Comparison of ENCODE assay signal across 34 cellular contexts in genomic region chr1:52667290-52667689, GRCh38. TPM values are rescaled to one million over a fixed set of nuclear protein-coding genes. Genes with fewer than 3 reads are reported as not detected.
"Had no signal": no experiment of that assay in that cellular context is flagged by ENCODE, and none has a peak within 500 bp of the region (broad histone marks: within the 10 kb centered on the region; RNA-seq: fewer than 3 reads in every experiment).

No MANE protein-coding gene starts in this region.

- H3K4me1 Mint-ChIP-seq: activated CD4-positive, alpha-beta memory T cell treated with anti-CD3 and anti-CD28 coated beads, Interleukin-2, amount 10 ng/mL, durations not matched to agents 7 days and 5 days; activated CD4-positive, alpha-beta T cell treated with anti-CD3 and anti-CD28 coated beads for 36 hours; activated CD4-positive, alpha-beta T cell treated with anti-CD3 and anti-CD28 coated beads, Interleukin-2, amount 10 ng/mL, durations not matched to agents 24 days and 14 days had no signal

- H3K4me3 ChIP-seq: cardiac muscle cell, colonic mucosa, esophagus squamous epithelium, gastroesophageal sphincter had no signal

- H3K4me1 ChIP-seq: colonic mucosa, gastroesophageal sphincter had no signal

- H3K9me3 ChIP-seq: colonic mucosa, esophagus squamous epithelium, gastroesophageal sphincter had no signal

- H3K4me3 Mint-ChIP-seq: activated CD4-positive, alpha-beta memory T cell treated with anti-CD3 and anti-CD28 coated beads, Interleukin-2, amount 10 ng/mL, durations not matched to agents 7 days and 5 days; activated CD4-positive, alpha-beta T cell treated with anti-CD3 and anti-CD28 coated beads for 36 hours; activated CD4-positive, alpha-beta T cell treated with anti-CD3 and anti-CD28 coated beads, Interleukin-2, amount 10 ng/mL, durations not matched to agents 24 days and 14 days; activated naive CD8-positive, alpha-beta T cell; activated T-cell treated with anti-CD3 and anti-CD28 coated beads, Interleukin-2, amount 50 U/mL, for 24 hours; activated T-cell treated with anti-CD3 and anti-CD28 coated beads, Interleukin-2, amount 50 U/mL, for 72 hours had no signal

- H3K36me3 ChIP-seq: brain microvascular endothelial cell, cardiac muscle cell, colonic mucosa, esophagus squamous epithelium, gastroesophageal sphincter had no signal

- H3K27ac Mint-ChIP-seq: activated CD4-positive, alpha-beta memory T cell treated with anti-CD3 and anti-CD28 coated beads, Interleukin-2, amount 10 ng/mL, durations not matched to agents 7 days and 5 days; activated CD4-positive, alpha-beta T cell treated with anti-CD3 and anti-CD28 coated beads for 36 hours; activated CD4-positive, alpha-beta T cell treated with anti-CD3 and anti-CD28 coated beads, Interleukin-2, amount 10 ng/mL, durations not matched to agents 24 days and 14 days; activated naive CD8-positive, alpha-beta T cell; activated T-cell treated with anti-CD3 and anti-CD28 coated beads, Interleukin-2, amount 50 U/mL, for 24 hours; activated T-cell treated with anti-CD3 and anti-CD28 coated beads, Interleukin-2, amount 50 U/mL, for 72 hours had no signal

- H3K27me3 Mint-ChIP-seq: activated CD4-positive, alpha-beta memory T cell treated with anti-CD3 and anti-CD28 coated beads, Interleukin-2, amount 10 ng/mL, durations not matched to agents 7 days and 5 days; activated CD4-positive, alpha-beta T cell treated with anti-CD3 and anti-CD28 coated beads for 36 hours; activated CD4-positive, alpha-beta T cell treated with anti-CD3 and anti-CD28 coated beads, Interleukin-2, amount 10 ng/mL, durations not matched to agents 24 days and 14 days; activated naive CD8-positive, alpha-beta T cell; activated T-cell treated with anti-CD3 and anti-CD28 coated beads, Interleukin-2, amount 50 U/mL, for 24 hours had no signal

- H3K9me3 Mint-ChIP-seq: activated CD4-positive, alpha-beta memory T cell treated with anti-CD3 and anti-CD28 coated beads, Interleukin-2, amount 10 ng/mL, durations not matched to agents 7 days and 5 days; activated CD4-positive, alpha-beta T cell treated with anti-CD3 and anti-CD28 coated beads, Interleukin-2, amount 10 ng/mL, durations not matched to agents 24 days and 14 days; activated T-cell treated with anti-CD3 and anti-CD28 coated beads, Interleukin-2, amount 50 U/mL, for 24 hours; activated T-cell treated with anti-CD3 and anti-CD28 coated beads, Interleukin-2, amount 50 U/mL, for 72 hours had no signal

- DNase-seq: activated CD4-positive, alpha-beta memory T cell treated with anti-CD3 and anti-CD28 coated beads, Interleukin-2, amount 10 ng/mL, durations not matched to agents 7 days and 5 days; activated CD4-positive, alpha-beta T cell treated with anti-CD3 and anti-CD28 coated beads for 36 hours; activated CD4-positive, alpha-beta T cell treated with anti-CD3 and anti-CD28 coated beads, Interleukin-2, amount 10 ng/mL, durations not matched to agents 24 days and 14 days; activated CD4-positive, alpha-beta T cell treated with anti-CD3 and anti-CD28 coated beads, Interleukin-2, amount 50 U/mL, for 4 hours; activated CD4-positive, CD25-positive, alpha-beta regulatory T cell; activated CD4-positive, CD25-positive, alpha-beta regulatory T cell treated with anti-CD3 and anti-CD28 coated beads, Interleukin-2, amount 50 U/mL, for 72 hours; activated CD8-positive, alpha-beta memory T cell treated with anti-CD3 and anti-CD28 coated beads, Interleukin-2, amount 50 U/mL, for 48 hours; activated gamma-delta T cell treated with Interleukin-2 at 50 U/mL for 16 hours; activated naive CD4-positive, alpha-beta T cell treated with anti-CD3 and anti-CD28 coated beads, Interleukin-2, amount 50 U/mL, for 16 hours; activated naive CD4-positive, alpha-beta T cell treated with Interleukin-2 at 50 U/mL for 16 hours; activated T-cell treated with anti-CD3 and anti-CD28 coated beads for 4 hours; activated T-cell treated with anti-CD3 and anti-CD28 coated beads, Interleukin-2, amount 50 U/mL, for 24 hours; activated T-cell treated with anti-CD3 and anti-CD28 coated beads, Interleukin-2, amount 50 U/mL, for 72 hours; amniotic stem cell; anterior cingulate cortex; brain microvascular endothelial cell; central memory CD4-positive, alpha-beta T cell; cerebellar nuclear complex; colonic mucosa; effector CD8-positive, alpha-beta T cell; esophagus squamous epithelium; foreskin melanocyte; T-helper 2 cell had no signal

- FAIRE-seq: astrocyte, endometrium, endothelial cell of umbilical vein had no signal

- H3K27ac ChIP-seq: brain microvascular endothelial cell, cardiac muscle cell, colonic mucosa, epithelial cell of prostate, esophagus squamous epithelium, gastroesophageal sphincter had no signal

- H3K27me3 ChIP-seq: brain microvascular endothelial cell, cardiac muscle cell, colonic mucosa had no signal

RNA-seq across cellular contexts. Expression of gene SHISAL2A, which starts 34.3 kb away (rescaled TPM):
- total RNA-seq: astrocyte, cardiac muscle cell, dermis microvascular lymphatic vessel endothelial cell, endothelial cell of umbilical vein, fibroblast of lung, fibroblast of villous mesenchyme, gastroesophageal sphincter, glomerular endothelial cell had no signal
- polyA plus RNA-seq: cardiac muscle cell, endothelial cell of umbilical vein, fibroblast of lung had no signal
